2 cellular contexts compared by ENCODE assay signal in the genomic region with DNA sequence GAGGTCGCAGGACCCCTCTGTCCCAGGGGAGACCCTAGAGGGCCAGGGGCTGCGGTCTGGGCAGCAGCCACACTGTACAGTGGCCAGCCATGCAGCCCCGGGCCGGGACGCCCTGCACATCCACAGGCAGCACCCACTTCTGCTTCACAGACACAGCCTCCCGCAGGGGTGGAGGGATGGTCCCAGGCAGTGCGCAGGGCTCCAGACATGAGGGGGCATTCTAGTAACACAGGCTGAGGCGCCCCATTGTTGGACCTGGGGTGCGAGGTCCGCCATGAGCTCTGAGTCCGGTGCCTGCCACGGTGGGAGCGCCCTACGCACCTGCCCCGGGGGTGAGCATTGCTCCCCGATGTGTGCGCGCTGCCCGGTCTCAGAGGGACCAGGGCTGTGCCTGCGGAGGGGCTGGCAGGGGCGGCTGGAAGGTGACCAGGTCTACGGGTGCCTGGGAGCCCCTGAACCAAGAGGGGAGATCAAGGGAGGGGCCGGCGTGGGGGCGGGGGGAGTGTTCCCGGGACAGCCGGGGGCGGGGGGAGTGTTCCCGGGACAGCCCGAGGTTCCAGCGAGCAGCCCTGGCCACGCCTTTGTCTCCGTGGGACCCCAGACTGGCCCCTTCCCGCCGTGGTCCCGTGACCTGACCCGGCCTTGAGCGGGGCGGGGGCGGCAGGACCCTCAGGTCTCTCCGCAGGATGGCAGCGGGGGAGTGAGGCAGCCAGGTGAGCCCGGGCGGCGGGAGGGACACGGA.
A peak's percentile ranks its signal among the peaks of the same experiment; 100 is the strongest.
TF ChIP-seq lines count a peak whose summit lies in the region.

No MANE protein-coding gene starts in this region.

TF ChIP-seq in GM23338, 12 proteins besides CTCF, POLR2A, EP300 and RAD21:
- TF ChIP-seq STAT1 (IDR thresholded peaks at IDR 0.05; ENCODE audit: unreplicated experiment), result no peak
- TF ChIP-seq ZNF331 (CRISPR knock-in tag; IDR thresholded peaks at IDR 0.05; ENCODE audit: low read depth), result no peak
- TF ChIP-seq, protein P1, sequence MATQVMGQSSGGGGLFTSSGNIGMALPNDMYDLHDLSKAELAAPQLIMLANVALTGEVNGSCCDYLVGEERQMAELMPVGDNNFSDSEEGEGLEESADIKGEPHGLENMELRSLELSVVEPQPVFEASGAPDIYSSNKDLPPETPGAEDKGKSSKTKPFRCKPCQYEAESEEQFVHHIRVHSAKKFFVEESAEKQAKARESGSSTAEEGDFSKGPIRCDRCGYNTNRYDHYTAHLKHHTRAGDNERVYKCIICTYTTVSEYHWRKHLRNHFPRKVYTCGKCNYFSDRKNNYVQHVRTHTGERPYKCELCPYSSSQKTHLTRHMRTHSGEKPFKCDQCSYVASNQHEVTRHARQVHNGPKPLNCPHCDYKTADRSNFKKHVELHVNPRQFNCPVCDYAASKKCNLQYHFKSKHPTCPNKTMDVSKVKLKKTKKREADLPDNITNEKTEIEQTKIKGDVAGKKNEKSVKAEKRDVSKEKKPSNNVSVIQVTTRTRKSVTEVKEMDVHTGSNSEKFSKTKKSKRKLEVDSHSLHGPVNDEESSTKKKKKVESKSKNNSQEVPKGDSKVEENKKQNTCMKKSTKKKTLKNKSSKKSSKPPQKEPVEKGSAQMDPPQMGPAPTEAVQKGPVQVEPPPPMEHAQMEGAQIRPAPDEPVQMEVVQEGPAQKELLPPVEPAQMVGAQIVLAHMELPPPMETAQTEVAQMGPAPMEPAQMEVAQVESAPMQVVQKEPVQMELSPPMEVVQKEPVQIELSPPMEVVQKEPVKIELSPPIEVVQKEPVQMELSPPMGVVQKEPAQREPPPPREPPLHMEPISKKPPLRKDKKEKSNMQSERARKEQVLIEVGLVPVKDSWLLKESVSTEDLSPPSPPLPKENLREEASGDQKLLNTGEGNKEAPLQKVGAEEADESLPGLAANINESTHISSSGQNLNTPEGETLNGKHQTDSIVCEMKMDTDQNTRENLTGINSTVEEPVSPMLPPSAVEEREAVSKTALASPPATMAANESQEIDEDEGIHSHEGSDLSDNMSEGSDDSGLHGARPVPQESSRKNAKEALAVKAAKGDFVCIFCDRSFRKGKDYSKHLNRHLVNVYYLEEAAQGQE (IDR thresholded peaks at IDR 0.05; ENCODE audit: unreplicated experiment), result no peak
- TF ChIP-seq ZNF462 (CRISPR knock-in tag; IDR thresholded peaks at IDR 0.05), result no peak
- TF ChIP-seq, protein P2, sequence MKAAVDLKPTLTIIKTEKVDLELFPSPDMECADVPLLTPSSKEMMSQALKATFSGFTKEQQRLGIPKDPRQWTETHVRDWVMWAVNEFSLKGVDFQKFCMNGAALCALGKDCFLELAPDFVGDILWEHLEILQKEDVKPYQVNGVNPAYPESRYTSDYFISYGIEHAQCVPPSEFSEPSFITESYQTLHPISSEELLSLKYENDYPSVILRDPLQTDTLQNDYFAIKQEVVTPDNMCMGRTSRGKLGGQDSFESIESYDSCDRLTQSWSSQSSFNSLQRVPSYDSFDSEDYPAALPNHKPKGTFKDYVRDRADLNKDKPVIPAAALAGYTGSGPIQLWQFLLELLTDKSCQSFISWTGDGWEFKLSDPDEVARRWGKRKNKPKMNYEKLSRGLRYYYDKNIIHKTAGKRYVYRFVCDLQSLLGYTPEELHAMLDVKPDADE (IDR thresholded peaks at IDR 0.05), result no peak
- no peak for TF ChIP-seq EZH2phosphoT487 (IDR thresholded peaks at IDR 0.05; ENCODE audit: unreplicated experiment)
- no peak for TF ChIP-seq ZNF114 (CRISPR knock-in tag; IDR thresholded peaks at IDR 0.05)
- TF ChIP-seq EZH2 (IDR thresholded peaks at IDR 0.05; ENCODE audit: low read depth, unreplicated experiment), result no peak

TF ChIP-seq in endothelial cell of umbilical vein, 7 proteins besides CTCF, POLR2A, EP300 and RAD21:
- TF ChIP-seq MYC (IDR thresholded peaks at IDR 0.05; ENCODE audit: low read depth, low read length), result no peak
- TF ChIP-seq EZH2 (IDR thresholded peaks at IDR 0.05; ENCODE audit: borderline replicate concordance, low read depth, low read length, severe bottlenecking), result peak; percentile 34
TF ChIP-seq in endothelial cell of umbilical vein: peak in this region for 1.
